Comparison of ENCODE assay signal across 24 cellular contexts in genomic region chr14:75690010-75690409, GRCh38.
"Had no signal": no experiment of that assay in that cellular context is flagged by ENCODE, and none has a peak within 500 bp of the region (broad histone marks: within the 10 kb centered on the region; RNA-seq: fewer than 3 reads in every experiment).

No MANE protein-coding gene starts in this region.

- H3K27ac ChIP-seq: ascending aorta, hepatocyte, left lung, psoas muscle, transverse colon, vagina, WERI-Rb-1 had no signal

- H3K9me3 ChIP-seq: psoas muscle, transverse colon, vagina had no signal

- H3K4me3 ChIP-seq: ascending aorta, hepatocyte, left lung, psoas muscle, transverse colon, vagina had no signal

- H3K4me2 ChIP-seq: hepatocyte had no signal

- H3K9me3 Mint-ChIP-seq: central memory CD8-positive, alpha-beta T cell had no signal

- H3K4me1 Mint-ChIP-seq: central memory CD8-positive, alpha-beta T cell; immature natural killer cell had no signal

- H3K27me3 ChIP-seq: ascending aorta, hepatocyte, left lung, transverse colon, vagina had no signal

- H3K4me1 ChIP-seq: ascending aorta, left lung, psoas muscle, transverse colon, vagina had no signal

- H3K27ac Mint-ChIP-seq: activated naive CD4-positive, alpha-beta T cell treated with anti-CD3 and anti-CD28 coated beads for 36 hours; activated T-cell treated with anti-CD3 and anti-CD28 coated beads, Interleukin-2, amount 50 U/mL, for 24 hours; natural killer cell treated with Interleukin-12 subunit alpha and Interleukin-12 subunit beta and Interleukin-15 and Interleukin-18, amount 100 ng/mL, for 72 hours; T-helper 2 cell treated with Interferon-gamma antibody and Interleukin-4, amounts not matched to agents 5 μg/mL and 100 μg/mL, for 36 hours had no signal

- H3K27me3 Mint-ChIP-seq: activated T-cell treated with anti-CD3 and anti-CD28 coated beads, Interleukin-2, amount 50 U/mL, for 24 hours; central memory CD8-positive, alpha-beta T cell; natural killer cell treated with Interleukin-12 subunit alpha and Interleukin-12 subunit beta and Interleukin-15 and Interleukin-18, amount 100 ng/mL, for 72 hours had no signal

- ATAC-seq: left lung; natural killer cell treated with Interleukin-12 subunit alpha and Interleukin-12 subunit beta and Interleukin-15 and Interleukin-18, amount 100 ng/mL, for 72 hours; psoas muscle; right cardiac atrium; SK-N-SH treated with all-trans-retinoic acid at 6 μM for 48 hours had no signal

- DNase-seq: activated CD4-positive, CD25-positive, alpha-beta regulatory T cell treated with anti-CD3 and anti-CD28 coated beads, Interleukin-2, amount 50 U/mL, for 72 hours; activated CD8-positive, alpha-beta memory T cell treated with anti-CD3 and anti-CD28 coated beads for 24 hours; activated CD8-positive, alpha-beta memory T cell treated with anti-CD3 and anti-CD28 coated beads, Interleukin-2, amount 50 U/mL, for 4 hours; activated naive CD4-positive, alpha-beta T cell treated with anti-CD3 and anti-CD28 coated beads for 36 hours; activated T-cell treated with anti-CD3 and anti-CD28 coated beads, Interleukin-2, amount 50 U/mL, for 24 hours; cortex of kidney; foreskin melanocyte; glutamatergic neuron; immature natural killer cell; kidney glomerular epithelial cell; left lung; mammary epithelial cell; midbrain; psoas muscle; right cardiac atrium; transverse colon; WERI-Rb-1 had no signal

- H2AFZ ChIP-seq: hepatocyte had no signal

- H3K4me3 Mint-ChIP-seq: activated naive CD4-positive, alpha-beta T cell treated with anti-CD3 and anti-CD28 coated beads for 36 hours; activated T-cell treated with anti-CD3 and anti-CD28 coated beads, Interleukin-2, amount 50 U/mL, for 24 hours; central memory CD8-positive, alpha-beta T cell; immature natural killer cell; natural killer cell treated with Interleukin-12 subunit alpha and Interleukin-12 subunit beta and Interleukin-15 and Interleukin-18, amount 100 ng/mL, for 72 hours; T-helper 2 cell treated with Interferon-gamma antibody and Interleukin-4, amounts not matched to agents 5 μg/mL and 100 μg/mL, for 36 hours had no signal
